ENCODE assay signal across 8 cellular contexts in the genomic region with DNA sequence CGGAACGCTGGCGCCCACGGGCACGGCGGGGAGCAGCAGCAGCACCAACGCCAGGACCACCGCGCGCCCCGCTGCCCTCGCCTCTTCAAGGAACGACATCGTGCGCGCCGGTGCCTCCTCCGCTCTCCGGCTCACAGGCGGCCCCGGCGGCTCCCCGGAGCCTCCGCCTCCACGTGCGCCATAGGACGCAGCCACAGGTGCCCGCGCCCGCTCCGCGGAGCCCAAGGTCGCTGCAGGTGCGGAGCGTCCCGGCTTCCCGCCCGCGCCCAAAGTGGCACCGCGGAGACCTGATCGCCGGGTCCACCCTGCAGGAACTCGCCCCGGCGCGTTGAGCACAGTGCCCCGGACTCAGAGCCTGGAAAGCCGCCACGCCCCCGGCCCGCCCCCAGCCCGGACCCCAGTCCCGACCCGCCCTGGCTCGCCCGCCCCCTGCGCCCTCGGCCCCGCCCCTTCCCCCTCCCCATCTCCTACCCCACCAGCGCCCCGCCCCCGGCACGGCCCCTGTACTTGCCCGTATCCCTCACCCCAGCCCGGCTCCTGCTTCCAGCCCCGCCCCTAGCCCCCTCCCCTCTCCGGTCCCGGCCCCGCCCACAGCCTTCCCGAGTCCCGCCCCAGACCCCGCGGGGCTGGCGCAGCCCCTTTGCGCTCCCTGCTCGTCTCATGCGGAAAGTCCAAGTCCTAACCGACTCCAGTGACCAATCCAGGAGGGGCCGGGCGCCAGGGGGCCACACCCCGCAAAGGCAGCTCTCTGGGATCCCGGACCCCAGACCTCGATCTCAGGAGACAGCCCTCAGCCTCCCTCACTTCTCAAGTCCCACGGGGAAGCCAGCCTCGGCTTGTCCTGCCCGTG. TPM values are rescaled to one million over a fixed set of nuclear protein-coding genes. Genes with fewer than 3 reads are reported as not detected.
DNase-seq lines count a peak whose midpoint lies in the region; ATAC-seq and TF ChIP-seq lines count a peak whose summit lies in the region.

A gene with protein sequence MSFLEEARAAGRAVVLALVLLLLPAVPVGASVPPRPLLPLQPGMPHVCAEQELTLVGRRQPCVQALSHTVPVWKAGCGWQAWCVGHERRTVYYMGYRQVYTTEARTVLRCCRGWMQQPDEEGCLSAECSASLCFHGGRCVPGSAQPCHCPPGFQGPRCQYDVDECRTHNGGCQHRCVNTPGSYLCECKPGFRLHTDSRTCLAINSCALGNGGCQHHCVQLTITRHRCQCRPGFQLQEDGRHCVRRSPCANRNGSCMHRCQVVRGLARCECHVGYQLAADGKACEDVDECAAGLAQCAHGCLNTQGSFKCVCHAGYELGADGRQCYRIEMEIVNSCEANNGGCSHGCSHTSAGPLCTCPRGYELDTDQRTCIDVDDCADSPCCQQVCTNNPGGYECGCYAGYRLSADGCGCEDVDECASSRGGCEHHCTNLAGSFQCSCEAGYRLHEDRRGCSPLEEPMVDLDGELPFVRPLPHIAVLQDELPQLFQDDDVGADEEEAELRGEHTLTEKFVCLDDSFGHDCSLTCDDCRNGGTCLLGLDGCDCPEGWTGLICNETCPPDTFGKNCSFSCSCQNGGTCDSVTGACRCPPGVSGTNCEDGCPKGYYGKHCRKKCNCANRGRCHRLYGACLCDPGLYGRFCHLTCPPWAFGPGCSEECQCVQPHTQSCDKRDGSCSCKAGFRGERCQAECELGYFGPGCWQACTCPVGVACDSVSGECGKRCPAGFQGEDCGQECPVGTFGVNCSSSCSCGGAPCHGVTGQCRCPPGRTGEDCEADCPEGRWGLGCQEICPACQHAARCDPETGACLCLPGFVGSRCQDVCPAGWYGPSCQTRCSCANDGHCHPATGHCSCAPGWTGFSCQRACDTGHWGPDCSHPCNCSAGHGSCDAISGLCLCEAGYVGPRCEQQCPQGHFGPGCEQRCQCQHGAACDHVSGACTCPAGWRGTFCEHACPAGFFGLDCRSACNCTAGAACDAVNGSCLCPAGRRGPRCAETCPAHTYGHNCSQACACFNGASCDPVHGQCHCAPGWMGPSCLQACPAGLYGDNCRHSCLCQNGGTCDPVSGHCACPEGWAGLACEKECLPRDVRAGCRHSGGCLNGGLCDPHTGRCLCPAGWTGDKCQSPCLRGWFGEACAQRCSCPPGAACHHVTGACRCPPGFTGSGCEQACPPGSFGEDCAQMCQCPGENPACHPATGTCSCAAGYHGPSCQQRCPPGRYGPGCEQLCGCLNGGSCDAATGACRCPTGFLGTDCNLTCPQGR (N-terminal part only) (minus strand): TSS at position 339 of the 850 bp plus-strand sequence. CDS start 240 bp downstream, at position 99.

- no peaks in the 10 kb centered on the region for H3K9me2 ChIP-seq in neural cell (ENCODE audit: insufficient read depth, low read length)

- ATAC-seq in stimulated activated naive CD8-positive, alpha-beta T cell treated with anti-CD3 and anti-CD28 coated beads, Interleukin-15, amount 100 ng/mL, for 72 hours: peak; percentile 64
- no peak for ATAC-seq in GM21360 (IDR thresholded peaks at IDR 0.05; ENCODE audit: unreplicated experiment)

- no peaks in the 10 kb centered on the region for H3K79me2 ChIP-seq in neural cell (replicated peaks; ENCODE audit: insufficient read depth, low read length)

- H3K27me3 ChIP-seq in neural cell (ENCODE audit: insufficient read depth, low read depth, low read length): peaks cover 8% of the 10 kb centered on the region

- peak within 1 kb of the TSS; percentile 76 for H3K27ac Mint-ChIP-seq in endothelial cell (ENCODE audit: unreplicated experiment)
- no peak within 1 kb of the TSS for H3K27ac Mint-ChIP-seq in stimulated activated naive CD8-positive, alpha-beta T cell treated with anti-CD3 and anti-CD28 coated beads, Interleukin-15, amount 100 ng/mL, for 72 hours

- H3K4me3 Mint-ChIP-seq in endothelial cell (ENCODE audit: unreplicated experiment): peak within 1 kb of the TSS; percentile 98
- peak within 1 kb of the TSS; percentile 85 to 89 for H3K4me3 Mint-ChIP-seq in stimulated activated naive CD8-positive, alpha-beta T cell treated with anti-CD3 and anti-CD28 coated beads, Interleukin-15, amount 100 ng/mL, for 72 hours

- peaks cover 59% of the 10 kb centered on the region for H3K4me1 Mint-ChIP-seq in endothelial cell (ENCODE audit: unreplicated experiment)
- H3K4me1 Mint-ChIP-seq in stimulated activated naive CD8-positive, alpha-beta T cell treated with anti-CD3 and anti-CD28 coated beads, Interleukin-15, amount 100 ng/mL, for 72 hours: peaks cover 16% of the 10 kb centered on the region

- H2AFZ ChIP-seq in neural cell (ENCODE audit: low read depth, low read length): no peak within 1 kb of the TSS

- TF ChIP-seq CTCF in endothelial cell (IDR thresholded peaks at IDR 0.05; ENCODE audit: unreplicated experiment) (no peak), neural cell (IDR thresholded peaks at IDR 0.05; ENCODE audit: poor library complexity, severe bottlenecking) (no peak)

- peak within 1 kb of the TSS; percentile 35 for H3K4me2 ChIP-seq in neural cell (ENCODE audit: low read length)

- no peak for TF ChIP-seq RAD21 in neural cell (conservative IDR thresholded peaks at IDR 0.05)

- peak; percentile 40 for DNase-seq in COLO829 (ENCODE audit: low spot score)
- peak; percentile 46 for DNase-seq in NCI-H146 treated with DMSO at 0.1 percent for 48 hours (lab: John Stamatoyannopoulos, UW; ENCODE audit: unreplicated experiment)
- DNase-seq in activated CD8-positive, alpha-beta memory T cell treated with anti-CD3 and anti-CD28 coated beads for 4 hours (ENCODE audit: low read depth in 2 of 2): peak; percentile 42 to 50
- DNase-seq in endothelial cell (ENCODE audit: low spot score): peak; percentile 97
- no peak for DNase-seq in stimulated activated naive CD8-positive, alpha-beta T cell treated with anti-CD3 and anti-CD28 coated beads, Interleukin-15, amount 100 ng/mL, for 72 hours
- no peak for DNase-seq in T1000 (lab: John Stamatoyannopoulos, UW)

- no peak for TF ChIP-seq EP300 in neural cell (conservative IDR thresholded peaks at IDR 0.05; ENCODE audit: poor library complexity, severe bottlenecking)

- no peak within 1 kb of the TSS for H3K27ac ChIP-seq in neural cell (ENCODE audit: low read length)

- peaks cover 11% of the 10 kb centered on the region for H3K36me3 Mint-ChIP-seq in endothelial cell (ENCODE audit: low read depth, unreplicated experiment)

- H3K36me3 ChIP-seq in neural cell (ENCODE audit: insufficient read depth, low read length): no peaks in the 10 kb centered on the region

- H3K9ac ChIP-seq in neural cell (ENCODE audit: low read length): peak within 1 kb of the TSS; percentile 34

- H3K9me3 Mint-ChIP-seq in endothelial cell (ENCODE audit: unreplicated experiment): no peaks in the 10 kb centered on the region
- no peaks in the 10 kb centered on the region for H3K9me3 Mint-ChIP-seq in stimulated activated naive CD8-positive, alpha-beta T cell treated with anti-CD3 and anti-CD28 coated beads, Interleukin-15, amount 100 ng/mL, for 72 hours

- peak within 1 kb of the TSS; percentile 70 for H3K4me3 ChIP-seq in neural cell (ENCODE audit: low read length)

- H4K20me1 ChIP-seq in neural cell (ENCODE audit: insufficient read depth): no peaks in the 10 kb centered on the region

- no peaks in the 10 kb centered on the region for H3K9me3 ChIP-seq in neural cell (ENCODE audit: low read length)

- H3F3A ChIP-seq in neural cell (ENCODE audit: insufficient read depth, low read length, poor library complexity, severe bottlenecking): no peaks in the 10 kb centered on the region

- peaks cover 6% of the 10 kb centered on the region for H3K27me3 Mint-ChIP-seq in endothelial cell (ENCODE audit: unreplicated experiment)
- peaks cover 21% of the 10 kb centered on the region for H3K27me3 Mint-ChIP-seq in stimulated activated naive CD8-positive, alpha-beta T cell treated with anti-CD3 and anti-CD28 coated beads, Interleukin-15, amount 100 ng/mL, for 72 hours

TF ChIP-seq in neural cell, 6 proteins besides CTCF, POLR2A, EP300 and RAD21:
- TF ChIP-seq MXI1 (conservative IDR thresholded peaks at IDR 0.05; ENCODE audit: poor library complexity, severe bottlenecking) (peak; percentile 61), POLR2AphosphoS5 (IDR thresholded peaks at IDR 0.05) (no peak)

RNA-seq across cellular contexts. Expression of the gene that starts here (rescaled TPM):
- 198 TPM for total RNA-seq in endothelial cell (ENCODE audit: unreplicated experiment)
- polyA plus RNA-seq in neural cell: 6.0 and 17.6 TPM in 2 replicates
- polyA minus RNA-seq in neural cell: 3.1 and 4.1 TPM in 2 replicates

Comparison
In these comparisons a context has a peak if more than half of its experiments do, and no peak if none do; other contexts are left out.
1. DNase-seq: peak in COLO829 (single experiment), NCI-H146 treated with DMSO at 0.1 percent for 48 hours (single experiment), activated CD8-positive, alpha-beta memory T cell treated with anti-CD3 and anti-CD28 coated beads for 4 hours (2 of 2) and endothelial cell (single experiment); none in stimulated activated naive CD8-positive, alpha-beta T cell treated with anti-CD3 and anti-CD28 coated beads, Interleukin-15, amount 100 ng/mL, for 72 hours (0 of 2) and T1000 (single experiment).